In the genomic region with DNA sequence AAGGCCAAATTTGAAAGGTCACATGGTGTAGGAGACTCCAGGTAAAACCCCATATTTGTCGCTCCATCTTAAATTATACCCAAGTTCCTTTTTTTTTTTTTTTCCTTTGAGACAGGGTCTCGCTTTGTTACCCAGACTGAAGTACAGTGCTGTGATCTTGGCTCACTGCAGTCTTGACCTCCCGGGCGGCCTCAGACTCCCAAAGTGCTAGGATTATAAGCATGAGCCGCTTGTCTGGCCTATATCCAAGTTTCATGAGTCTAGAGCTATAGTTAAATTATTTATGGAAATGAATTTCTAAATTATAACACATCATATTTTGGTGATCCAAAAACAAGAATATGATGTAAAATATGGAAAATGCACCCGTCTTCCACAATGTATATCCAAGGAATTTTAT, we compare ENCODE assay signal across 20 cellular contexts.
A peak's percentile ranks its signal among the peaks of the same experiment; 100 is the strongest.
DNase-seq lines count a peak whose midpoint lies in the region; ATAC-seq and TF ChIP-seq lines count a peak whose summit lies in the region.
"Had no signal": no experiment of that assay in that cellular context is flagged by ENCODE, and none has a peak within 500 bp of the region (broad histone marks: within the 10 kb centered on the region; RNA-seq: fewer than 3 reads in every experiment).

No MANE protein-coding gene starts in this region.

- H3K4me3 ChIP-seq in MG63 (no peak overlapping the region), cardiac fibroblast (replicated peaks in 1 of 2; ENCODE audit: low read depth in 2 of 2, low read length in 2 of 2) (no peak overlapping the region), mesenchymal stem cell (ENCODE audit: insufficient read depth in 1 of 2, low read depth in 1 of 2, low read length in 2 of 2) (no peak overlapping the region), retinal pigment epithelial cell (ENCODE audit: low read length) (no peak overlapping the region)
- H3K4me3 ChIP-seq: GM23338 had no signal

- ATAC-seq in stimulated activated naive CD8-positive, alpha-beta T cell treated with anti-CD3 and anti-CD28 coated beads, Interleukin-15, Interleukin-2, amounts not matched to agents 100 U/mL and 50 U/mL, for 24 hours: no peak
- ATAC-seq: GM23338, HCT116 had no signal

- no peak overlapping the region for H2BK12ac ChIP-seq in mesenchymal stem cell (ENCODE audit: low read length in 2 of 2)

- no peaks in the 10 kb centered on the region for H3K4me1 Mint-ChIP-seq in activated naive CD4-positive, alpha-beta T cell treated with anti-CD3 and anti-CD28 coated beads, Interleukin-2, amount 10 ng/mL, durations not matched to agents 7 days and 5 days
- H3K4me1 Mint-ChIP-seq: CD4-positive, CD25-positive, alpha-beta regulatory T cell; CD8-positive, alpha-beta memory T cell had no signal

- H3K27ac Mint-ChIP-seq in activated naive CD4-positive, alpha-beta T cell treated with anti-CD3 and anti-CD28 coated beads, Interleukin-2, amount 10 ng/mL, durations not matched to agents 7 days and 5 days: no peak overlapping the region
- H3K27ac Mint-ChIP-seq: CD4-positive, CD25-positive, alpha-beta regulatory T cell; CD8-positive, alpha-beta memory T cell; GM23338; HFFc6 had no signal

- no peaks in the 10 kb centered on the region for H3K27me3 ChIP-seq in MG63
- H3K27me3 ChIP-seq in mesenchymal stem cell (ENCODE audit: control insufficient read depth in 1 of 2, insufficient read depth in 1 of 2, low read length in 2 of 2): no peaks in the 10 kb centered on the region
- H3K27me3 ChIP-seq: BE2C had no signal

- H4K8ac ChIP-seq in mesenchymal stem cell (ENCODE audit: low read length): no peak overlapping the region

- H3K79me1 ChIP-seq in mesenchymal stem cell (replicated peaks; ENCODE audit: low read length, poor library complexity, severe bottlenecking): no peaks in the 10 kb centered on the region

- H3K14ac ChIP-seq in mesenchymal stem cell (ENCODE audit: low read length in 2 of 2): no peak overlapping the region

- H2BK120ac ChIP-seq in mesenchymal stem cell (ENCODE audit: low read depth, low read length): no peak overlapping the region

- H3K4me2 ChIP-seq in mesenchymal stem cell (ENCODE audit: low read length, poor library complexity, severe bottlenecking): no peak overlapping the region
- H3K4me2 ChIP-seq: GM23338 had no signal

- CTCF ChIA-PET in activated naive CD4-positive, alpha-beta T cell treated with anti-CD3 and anti-CD28 coated beads, Interleukin-2, amount 10 ng/mL, durations not matched to agents 7 days and 5 days (lab: Charles Lee): no interaction called here

- H2BK5ac ChIP-seq in mesenchymal stem cell (ENCODE audit: low read depth, low read length, poor library complexity, severe bottlenecking): no peak overlapping the region

- H2BK15ac ChIP-seq in mesenchymal stem cell (ENCODE audit: low read depth, poor library complexity, severe bottlenecking): no peak overlapping the region

- no peak overlapping the region for H3K4ac ChIP-seq in mesenchymal stem cell (ENCODE audit: low read depth in 1 of 2, low read length in 2 of 2)

- H3K36me3 Mint-ChIP-seq in activated naive CD4-positive, alpha-beta T cell treated with anti-CD3 and anti-CD28 coated beads, Interleukin-2, amount 10 ng/mL, durations not matched to agents 7 days and 5 days: no peaks in the 10 kb centered on the region
- H3K36me3 Mint-ChIP-seq: CD4-positive, CD25-positive, alpha-beta regulatory T cell; CD8-positive, alpha-beta memory T cell had no signal

- H3K23ac ChIP-seq in mesenchymal stem cell (ENCODE audit: low read length in 2 of 2): no peak overlapping the region

- H3K4me3 Mint-ChIP-seq in activated naive CD4-positive, alpha-beta T cell treated with anti-CD3 and anti-CD28 coated beads, Interleukin-2, amount 10 ng/mL, durations not matched to agents 7 days and 5 days: no peak overlapping the region
- H3K4me3 Mint-ChIP-seq: CD4-positive, CD25-positive, alpha-beta regulatory T cell; CD8-positive, alpha-beta memory T cell; GM23338; HFFc6 had no signal

- H3K36me3 ChIP-seq in MG63 (no peaks in the 10 kb centered on the region), mesenchymal stem cell (ENCODE audit: control insufficient read depth in 1 of 2, insufficient read depth in 2 of 2, low read depth in 1 of 2, low read length in 2 of 2) (peaks cover 0 to 4% of the 10 kb centered on the region in 2 experiments)
- H3K36me3 ChIP-seq: BE2C had no signal

- peak overlapping the region; percentile 3 for H3K9ac ChIP-seq in mesenchymal stem cell (ENCODE audit: low read length)

- H2AFZ ChIP-seq in mesenchymal stem cell (ENCODE audit: low read depth, low read length): no peak overlapping the region
- H2AFZ ChIP-seq: GM23338 had no signal

- no peak overlapping the region for H2AK5ac ChIP-seq in mesenchymal stem cell (ENCODE audit: low read length, severe bottlenecking)

- no peaks in the 10 kb centered on the region for H3K9me3 Mint-ChIP-seq in activated naive CD4-positive, alpha-beta T cell treated with anti-CD3 and anti-CD28 coated beads, Interleukin-2, amount 10 ng/mL, durations not matched to agents 7 days and 5 days
- H3K9me3 Mint-ChIP-seq: GM23338, HFFc6 had no signal

- no peaks in the 10 kb centered on the region for H3K27me3 Mint-ChIP-seq in activated naive CD4-positive, alpha-beta T cell treated with anti-CD3 and anti-CD28 coated beads, Interleukin-2, amount 10 ng/mL, durations not matched to agents 7 days and 5 days
- H3K27me3 Mint-ChIP-seq: CD4-positive, CD25-positive, alpha-beta regulatory T cell had no signal

- no peak overlapping the region for H4K91ac ChIP-seq in mesenchymal stem cell (ENCODE audit: low read length)

- TF ChIP-seq CTCF in cardiac fibroblast (IDR thresholded peaks at IDR 0.05; ENCODE audit: low read depth, low read length) (no peak), retinal pigment epithelial cell (conservative IDR thresholded peaks at IDR 0.05; ENCODE audit: low read depth, low read length) (no peak)

- H3K4me1 ChIP-seq in mesenchymal stem cell (ENCODE audit: control insufficient read depth, insufficient read depth, low read depth, low read length): peaks cover 3% of the 10 kb centered on the region
- H3K4me1 ChIP-seq: BE2C had no signal

- H3K27ac ChIP-seq in mesenchymal stem cell (ENCODE audit: low read length, poor library complexity, severe bottlenecking): no peak overlapping the region

- WGBS in mesenchymal stem cell: 85% methylated on average over 4 of the region's 6 CpGs

- DNase-seq in MG63 (peak; percentile 20), cardiac fibroblast (ENCODE audit: low read depth in 2 of 2) (peak; percentile 10 to 14), mesenchymal stem cell (no peak), retinal pigment epithelial cell (ENCODE audit: low read depth) (peak; percentile 59), anterior cingulate cortex (lab: John Stamatoyannopoulos, UW) (no peak)
- no peak for DNase-seq in activated CD4-positive, alpha-beta T cell treated with anti-CD3 and anti-CD28 coated beads, Interleukin-2, amount 50 U/mL, for 4 hours
- DNase-seq in activated naive CD4-positive, alpha-beta T cell treated with anti-CD3 and anti-CD28 coated beads, Interleukin-2, amount 10 ng/mL, durations not matched to agents 7 days and 5 days: no peak
- DNase-seq in stimulated activated naive CD8-positive, alpha-beta T cell treated with anti-CD3 and anti-CD28 coated beads, Interleukin-15, Interleukin-2, amounts not matched to agents 100 U/mL and 50 U/mL, for 24 hours: no peak
- DNase-seq: ACHN; BE2C; C1 segment of cervical spinal cord; CD4-positive, CD25-positive, alpha-beta regulatory T cell; CD8-positive, alpha-beta memory T cell; COR-L47; DMS 273 treated with DMSO at 0.1 percent for 48 hours; DMS53; DND-41 had no signal

- no peak overlapping the region for H3K18ac ChIP-seq in mesenchymal stem cell (ENCODE audit: low read depth in 1 of 2, low read length in 2 of 2)

- no peaks in the 10 kb centered on the region for H3K9me3 ChIP-seq in MG63
- H3K9me3 ChIP-seq in mesenchymal stem cell (ENCODE audit: control insufficient read depth, low read length): no peaks in the 10 kb centered on the region
- H3K9me3 ChIP-seq: BE2C had no signal

Comparison
In these comparisons a context has a peak if more than half of its experiments do, and no peak if none do; other contexts are left out.
1. DNase-seq: peak in MG63 (single experiment), cardiac fibroblast (2 of 2) and retinal pigment epithelial cell (single experiment); none in mesenchymal stem cell (single experiment), activated CD4-positive, alpha-beta T cell treated with anti-CD3 and anti-CD28 coated beads, Interleukin-2, amount 50 U/mL, for 4 hours (0 of 2), anterior cingulate cortex (0 of 58), activated naive CD4-positive, alpha-beta T cell treated with anti-CD3 and anti-CD28 coated beads, Interleukin-2, amount 10 ng/mL, durations not matched to agents 7 days and 5 days (single experiment) and stimulated activated naive CD8-positive, alpha-beta T cell treated with anti-CD3 and anti-CD28 coated beads, Interleukin-15, Interleukin-2, amounts not matched to agents 100 U/mL and 50 U/mL, for 24 hours (single experiment).